In the genomic region with DNA sequence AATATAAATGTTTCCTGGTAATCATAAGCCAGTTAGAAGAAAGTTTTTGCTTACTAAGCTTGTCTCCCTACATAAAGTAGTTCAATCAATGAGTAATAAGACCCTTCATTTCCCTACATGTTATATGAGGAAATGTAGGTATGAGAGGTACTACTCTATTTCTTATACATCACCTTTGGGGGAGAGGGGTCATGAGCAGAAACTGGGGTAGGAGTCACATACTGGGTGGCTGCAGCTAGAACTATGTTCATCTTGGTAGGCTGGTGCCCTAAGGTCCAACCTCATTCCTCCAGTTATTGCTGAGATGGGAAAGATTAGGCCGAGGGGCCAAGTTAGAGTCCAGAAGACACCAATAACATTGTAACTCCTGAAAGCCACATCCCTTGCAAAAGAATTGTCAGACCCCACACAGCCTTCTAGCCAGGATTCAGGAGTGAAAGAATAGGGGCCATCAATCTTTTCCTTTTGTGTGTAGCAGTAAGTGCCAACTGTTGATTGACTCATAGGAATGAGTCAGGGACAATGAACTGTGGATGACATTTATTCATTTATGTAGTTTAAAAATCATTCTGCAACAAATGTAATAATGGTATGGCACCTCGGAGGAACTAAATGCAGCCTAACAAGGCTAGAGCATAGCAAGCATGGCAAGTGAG, we compare ENCODE assay signal across 24 cellular contexts. TPM values are rescaled to one million over a fixed set of nuclear protein-coding genes. Genes with fewer than 3 reads are reported as not detected.
DNase-seq lines count a peak whose midpoint lies in the region; ATAC-seq, FAIRE-seq and TF ChIP-seq lines count a peak whose summit lies in the region.
"Had no signal": no experiment of that assay in that cellular context is flagged by ENCODE, and none has a peak within 500 bp of the region (broad histone marks: within the 10 kb centered on the region; RNA-seq: fewer than 3 reads in every experiment).

No MANE protein-coding gene starts in this region.

- H3K36me3 ChIP-seq in IMR-90 (ENCODE audit: control insufficient read depth, insufficient read depth, low read length) (no peaks in the 10 kb centered on the region), bronchial epithelial cell (ENCODE audit: control insufficient read depth, insufficient read depth, low read length) (no peaks in the 10 kb centered on the region), osteoblast (ENCODE audit: insufficient read depth, low read length) (no peaks in the 10 kb centered on the region)
- H3K36me3 ChIP-seq: BLaER1 treated with 17β-estradiol and CSF1 and Interleukin-3, amounts not matched to agents 10 nM and 100 nM; prostate gland; spleen had no signal

- no peak overlapping the region for H3K56ac ChIP-seq in IMR-90 (ENCODE audit: extremely low read depth, insufficient read depth, low read length)

- intact Hi-C loops in activated CD4-positive, alpha-beta T cell treated with anti-CD3 and anti-CD28 coated beads for 36 hours (cut with DNase I, micrococcal nuclease) = loop anchor here in 1 of 2 experiments (1.0 kb wide), 1 partner anchor 120 kb away; no protein-coding TSS in a partner anchor
- intact Hi-C loops in IMR-90 (cut with micrococcal nuclease) = no loop called here

- H3K4me2 ChIP-seq in IMR-90 (ENCODE audit: low read depth, low read length) (no peak overlapping the region), osteoblast (ENCODE audit: insufficient read depth, low read length) (peak overlapping the region; percentile 31)
- H3K4me2 ChIP-seq: BLaER1 treated with 17β-estradiol and CSF1 and Interleukin-3, amounts not matched to agents 10 nM and 100 nM had no signal

- H4K5ac ChIP-seq in IMR-90 (ENCODE audit: low read depth, low read length) = no peak overlapping the region

- H3K4me3 Mint-ChIP-seq in activated CD4-positive, alpha-beta T cell treated with anti-CD3 and anti-CD28 coated beads for 36 hours = no peak overlapping the region
- H3K4me3 Mint-ChIP-seq: activated CD4-positive, alpha-beta memory T cell treated with anti-CD3 and anti-CD28 coated beads for 36 hours; activated T-helper 1 cell treated with anti-CD3 and anti-CD28 coated beads, Interleukin-12 subunit alpha, Interleukin-12 subunit beta, Interleukin-2, Interleukin-4 antibody, amounts not matched to agents 30 ng/mL and 10 ng/mL and 1 ng/mL, durations not matched to agents 14 hours and 24 hours and 36 hours; mesothelial cell of epicardium had no signal

- POLR2A ChIA-PET in activated CD4-positive, alpha-beta T cell treated with anti-CD3 and anti-CD28 coated beads for 36 hours (lab: Charles Lee) = no interaction called here
- POLR2A ChIA-PET in IMR-90 (lab: Charles Lee; ENCODE audit: unreplicated experiment) = no interaction called here

- no peak overlapping the region for H2BK15ac ChIP-seq in IMR-90 (ENCODE audit: low read depth, low read length)

- peaks cover 4% of the 10 kb centered on the region for H3K4me1 Mint-ChIP-seq in activated CD4-positive, alpha-beta T cell treated with anti-CD3 and anti-CD28 coated beads for 36 hours
- H3K4me1 Mint-ChIP-seq: mesothelial cell of epicardium had no signal

- peak; percentile 82 for ATAC-seq in activated CD4-positive, alpha-beta T cell treated with anti-CD3 and anti-CD28 coated beads for 36 hours
- ATAC-seq in IMR-90 (ENCODE audit: low read depth) = no peak
- no peak for ATAC-seq in HG03095 (IDR thresholded peaks at IDR 0.05; ENCODE audit: unreplicated experiment)
- no peak for ATAC-seq in GM18873 (IDR thresholded peaks at IDR 0.05; ENCODE audit: low FRiP score, unreplicated experiment)
- ATAC-seq: left cardiac atrium had no signal

- no peak overlapping the region for H2AK5ac ChIP-seq in IMR-90 (ENCODE audit: low read depth, low read length)

- no peak for DNase-seq in activated CD4-positive, alpha-beta T cell treated with anti-CD3 and anti-CD28 coated beads for 36 hours
- DNase-seq in activated CD4-positive, alpha-beta T cell treated with anti-CD3 and anti-CD28 coated beads for 1 hour = no peak
- DNase-seq in IMR-90 = peak; percentile 59
- DNase-seq in bronchial epithelial cell (ENCODE audit: low read depth) = peak; percentile 61
- DNase-seq in osteoblast (ENCODE audit: insufficient read length, low spot score, missing footprints) = peak; percentile 21
- no peak for DNase-seq in SW 1271 (lab: John Stamatoyannopoulos, UW)
- DNase-seq: 8988T; activated CD4-positive, alpha-beta memory T cell treated with anti-CD3 and anti-CD28 coated beads for 36 hours; amygdala; cerebellar nuclear complex; effector CD8-positive, alpha-beta T cell; foreskin melanocyte; left cardiac atrium; NCI-H187; NCI-H446; spleen; T-helper 1 cell; testis had no signal

- no peak overlapping the region for H3K14ac ChIP-seq in IMR-90 (replicated peaks; ENCODE audit: low read depth, low read length)

- no peak overlapping the region for H2BK120ac ChIP-seq in IMR-90 (ENCODE audit: low read depth, low read length)

- no peak overlapping the region for H3K18ac ChIP-seq in IMR-90 (ENCODE audit: low read depth, low read length)

- no peaks in the 10 kb centered on the region for H3K9me3 Mint-ChIP-seq in activated CD4-positive, alpha-beta T cell treated with anti-CD3 and anti-CD28 coated beads for 36 hours (ENCODE audit: low read depth)
- H3K9me3 Mint-ChIP-seq: activated CD4-positive, alpha-beta memory T cell treated with anti-CD3 and anti-CD28 coated beads for 36 hours; activated T-helper 1 cell treated with anti-CD3 and anti-CD28 coated beads, Interleukin-12 subunit alpha, Interleukin-12 subunit beta, Interleukin-2, Interleukin-4 antibody, amounts not matched to agents 30 ng/mL and 10 ng/mL and 1 ng/mL, durations not matched to agents 14 hours and 24 hours and 36 hours; mesothelial cell of epicardium had no signal

- H2BK20ac ChIP-seq in IMR-90 (ENCODE audit: low read depth, low read length) = no peak overlapping the region

- H4K8ac ChIP-seq in IMR-90 (ENCODE audit: low read depth in 2 of 2, low read length in 2 of 2) = no peak overlapping the region

- no peak overlapping the region for H3K27ac ChIP-seq in IMR-90 (ENCODE audit: insufficient read depth, low read length)
- H3K27ac ChIP-seq in osteoblast (ENCODE audit: low read depth, low read length) = no peak overlapping the region
- H3K27ac ChIP-seq: BLaER1 treated with 17β-estradiol and CSF1 and Interleukin-3, amounts not matched to agents 10 nM and 100 nM; prostate gland; spleen; testis had no signal

- no peaks in the 10 kb centered on the region for H3K36me3 Mint-ChIP-seq in activated CD4-positive, alpha-beta T cell treated with anti-CD3 and anti-CD28 coated beads for 36 hours (ENCODE audit: low read depth)
- H3K36me3 Mint-ChIP-seq: activated CD4-positive, alpha-beta memory T cell treated with anti-CD3 and anti-CD28 coated beads for 36 hours; mesothelial cell of epicardium had no signal

- H4K20me1 ChIP-seq in IMR-90 (ENCODE audit: insufficient read depth, low read length) (no peaks in the 10 kb centered on the region), osteoblast (ENCODE audit: insufficient read depth, low read length) (no peaks in the 10 kb centered on the region)
- H4K20me1 ChIP-seq: BLaER1 treated with 17β-estradiol and CSF1 and Interleukin-3, amounts not matched to agents 10 nM and 100 nM had no signal

- H3K27me3 ChIP-seq in IMR-90 (ENCODE audit: control insufficient read depth, insufficient read depth, low read length) (no peaks in the 10 kb centered on the region), bronchial epithelial cell (ENCODE audit: control insufficient read depth, insufficient read depth, low read length) (no peaks in the 10 kb centered on the region), osteoblast (ENCODE audit: insufficient read depth, low read length) (no peaks in the 10 kb centered on the region)
- H3K27me3 ChIP-seq: BLaER1 treated with 17β-estradiol and CSF1 and Interleukin-3, amounts not matched to agents 10 nM and 100 nM; spleen; testis had no signal

- no peaks in the 10 kb centered on the region for H3K4me1 ChIP-seq in IMR-90 (ENCODE audit: control insufficient read depth, insufficient read depth, low read length)
- H3K4me1 ChIP-seq in osteoblast (ENCODE audit: insufficient read depth, low read length) = peaks cover 9% of the 10 kb centered on the region
- H3K4me1 ChIP-seq: prostate gland, spleen, testis had no signal

- no peaks in the 10 kb centered on the region for H3K79me1 ChIP-seq in IMR-90 (ENCODE audit: low read depth in 1 of 2, low read length in 2 of 2)

- H3K23ac ChIP-seq in IMR-90 (ENCODE audit: low read depth, low read length) = no peak overlapping the region

- H2AFZ ChIP-seq in IMR-90 (replicated peaks; ENCODE audit: low read length, poor library complexity) = no peak overlapping the region
- no peak overlapping the region for H2AFZ ChIP-seq in osteoblast (ENCODE audit: low read length)

- no peak for TF ChIP-seq POLR2A in IMR-90 (IDR thresholded peaks at IDR 0.05; ENCODE audit: low read depth, low read length)

- no peaks in the 10 kb centered on the region for H3K9me1 ChIP-seq in IMR-90 (ENCODE audit: insufficient read depth, low read length)

- no peak overlapping the region for H3K9ac ChIP-seq in IMR-90 (ENCODE audit: low read depth, low read length)
- H3K9ac ChIP-seq: BLaER1 treated with 17β-estradiol and CSF1 and Interleukin-3, amounts not matched to agents 10 nM and 100 nM had no signal

- FAIRE-seq in bronchial epithelial cell (lab: Jason Lieb, UNC) = no peak

- no peaks in the 10 kb centered on the region for H3K79me2 ChIP-seq in osteoblast (ENCODE audit: insufficient read depth, low read length)

- no peak overlapping the region for H4K91ac ChIP-seq in IMR-90 (ENCODE audit: insufficient read depth, low read depth, low read length)

- H3K27me3 Mint-ChIP-seq in activated CD4-positive, alpha-beta T cell treated with anti-CD3 and anti-CD28 coated beads for 36 hours = no peaks in the 10 kb centered on the region
- H3K27me3 Mint-ChIP-seq: activated CD4-positive, alpha-beta memory T cell treated with anti-CD3 and anti-CD28 coated beads for 36 hours had no signal

- dilution Hi-C loops in IMR-90 (cut with HindIII; ENCODE audit: low sequenced_read_pairs, unreplicated experiment) = no loop called here

- no CpG with 5 or more reads among the region's 2 CpGs for WGBS in IMR-90 (ENCODE audit: extremely low coverage in 2 of 2, insufficient read length in 1 of 2), 2 experiments

- H3K4ac ChIP-seq in IMR-90 (ENCODE audit: low read depth, low read length) = no peak overlapping the region

- no peak overlapping the region for H2BK5ac ChIP-seq in IMR-90 (ENCODE audit: low read depth, low read length, poor library complexity, severe bottlenecking)

- H3K27ac Mint-ChIP-seq in activated CD4-positive, alpha-beta T cell treated with anti-CD3 and anti-CD28 coated beads for 36 hours = no peak overlapping the region
- H3K27ac Mint-ChIP-seq: activated CD4-positive, alpha-beta memory T cell treated with anti-CD3 and anti-CD28 coated beads for 36 hours; activated T-helper 1 cell treated with anti-CD3 and anti-CD28 coated beads, Interleukin-12 subunit alpha, Interleukin-12 subunit beta, Interleukin-2, Interleukin-4 antibody, amounts not matched to agents 30 ng/mL and 10 ng/mL and 1 ng/mL, durations not matched to agents 14 hours and 24 hours and 36 hours; mesothelial cell of epicardium had no signal

- CTCF ChIA-PET in activated CD4-positive, alpha-beta T cell treated with anti-CD3 and anti-CD28 coated beads for 36 hours (lab: Charles Lee) = no interaction called here
- CTCF ChIA-PET in IMR-90 (lab: Yijun Ruan, JAX) = no interaction called here

- TF ChIP-seq RAD21 in IMR-90 (IDR thresholded peaks at IDR 0.05; ENCODE audit: low read length) = no peak

- H3K4me3 ChIP-seq in IMR-90 (ENCODE audit: insufficient read depth, low read depth, low read length) = no peak overlapping the region
- H3K4me3 ChIP-seq in bronchial epithelial cell (ENCODE audit: low read depth, low read length) = no peak overlapping the region
- H3K4me3 ChIP-seq in osteoblast (ENCODE audit: insufficient read depth, low read length) = no peak overlapping the region
- H3K4me3 ChIP-seq: BLaER1 treated with 17β-estradiol and CSF1 and Interleukin-3, amounts not matched to agents 10 nM and 100 nM; prostate gland; spleen; testis had no signal

- no peaks in the 10 kb centered on the region for H3K9me3 ChIP-seq in IMR-90 (ENCODE audit: control insufficient read depth, insufficient read depth, low read length)
- H3K9me3 ChIP-seq in osteoblast (ENCODE audit: low read depth, low read length) = no peaks in the 10 kb centered on the region
- H3K9me3 ChIP-seq: BLaER1 treated with 17β-estradiol and CSF1 and Interleukin-3, amounts not matched to agents 10 nM and 100 nM; prostate gland; spleen; testis had no signal

- no TSS peak for BruUV-seq in IMR-90 (replicated peaks; lab: Mats Ljungman, UMichigan)

- in situ Hi-C loops in IMR-90 (cut with MboI; ENCODE audit: low sequenced_read_pairs) = no loop called here

- no peak overlapping the region for H2AK9ac ChIP-seq in IMR-90 (replicated peaks; ENCODE audit: low read depth, low read length, poor library complexity)

- no peak for TF ChIP-seq CTCF in IMR-90 (conservative IDR thresholded peaks at IDR 0.05; ENCODE audit: low read depth, low read length)
- no peak for TF ChIP-seq CTCF in bronchial epithelial cell (IDR thresholded peaks at IDR 0.05; ENCODE audit: insufficient read depth, low read length, severe bottlenecking)
- TF ChIP-seq CTCF in osteoblast (IDR thresholded peaks at IDR 0.05; ENCODE audit: extremely low read depth, low read depth, low read length) = no peak

RNA-seq across cellular contexts. Expression of a gene that starts 21.6 kb away (rescaled TPM):
- 10 to 100 TPM; 56.1 to 61.3 TPM for total RNA-seq in activated CD4-positive, alpha-beta T cell treated with anti-CD3 and anti-CD28 coated beads for 36 hours
- 36.2 and 80.0 TPM in 2 replicates for total RNA-seq in IMR-90 (2012; rRNA removed)
- polyA plus RNA-seq in IMR-90 (2012; rRNA removed) = 18.0 and 23.0 TPM in 2 replicates
- 3.3 and 3.9 TPM in 2 replicates for polyA plus RNA-seq in IMR-90 (2012; cell fraction: cytosol; rRNA removed)
- 24.8 and 105 TPM in 2 replicates for polyA plus RNA-seq in IMR-90 (2012; cell fraction: nucleus; rRNA removed; ENCODE audit: low replicate concordance)
- total RNA-seq in bronchial epithelial cell = 45.5 and 71.7 TPM in 2 replicates
- 81.6 and 86.5 TPM in 2 replicates for total RNA-seq in osteoblast

Comparison
In these comparisons a context has a peak if more than half of its experiments do, and no peak if none do; other contexts are left out.
1. DNase-seq: peak in IMR-90 (single experiment), bronchial epithelial cell (single experiment) and osteoblast (single experiment); none in activated CD4-positive, alpha-beta T cell treated with anti-CD3 and anti-CD28 coated beads for 36 hours (single experiment), activated CD4-positive, alpha-beta T cell treated with anti-CD3 and anti-CD28 coated beads for 1 hour (single experiment) and SW 1271 (0 of 2).